In the genomic region with DNA sequence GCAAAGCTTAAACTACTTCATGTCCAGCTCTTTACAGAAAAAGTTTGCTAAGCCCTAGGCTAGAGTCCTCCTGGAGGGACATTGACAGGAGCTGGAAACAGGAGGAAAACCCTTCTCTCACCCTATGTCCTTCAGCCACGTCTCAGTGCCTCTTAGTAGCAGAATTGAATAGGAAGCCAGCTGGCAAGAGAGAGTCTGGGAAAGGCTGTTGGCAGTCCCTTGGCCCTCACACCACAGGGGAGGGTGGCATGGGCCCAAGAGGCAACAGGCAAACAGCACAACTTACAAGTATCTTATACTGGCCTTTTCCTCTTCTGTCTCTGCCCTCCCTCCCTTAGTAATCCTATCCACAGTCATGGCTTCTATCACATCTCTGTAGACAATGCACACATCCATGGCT, we compare ENCODE assay signal across 25 cellular contexts. TPM values are rescaled to one million over a fixed set of nuclear protein-coding genes. Genes with fewer than 3 reads are reported as not detected.
DNase-seq lines count a peak whose midpoint lies in the region; ATAC-seq and TF ChIP-seq lines count a peak whose summit lies in the region.
"Had no signal": no experiment of that assay in that cellular context is flagged by ENCODE, and none has a peak within 500 bp of the region (broad histone marks: within the 10 kb centered on the region; RNA-seq: fewer than 3 reads in every experiment).

No MANE protein-coding gene starts in this region.

- ATAC-seq in left ventricle myocardium superior: peak; percentile 94
- ATAC-seq: K562 had no signal

- H3K4me1 Mint-ChIP-seq in activated T-cell treated with anti-CD3 and anti-CD28 coated beads, Interleukin-2, amount 50 U/mL, for 24 hours (ENCODE audit: low read depth): peaks cover 55% of the 10 kb centered on the region
- H3K4me1 Mint-ChIP-seq in endothelial cell (ENCODE audit: unreplicated experiment): peaks cover 2% of the 10 kb centered on the region
- H3K4me1 Mint-ChIP-seq: nephron had no signal

- DNase-seq in activated T-cell treated with anti-CD3 and anti-CD28 coated beads, Interleukin-2, amount 50 U/mL, for 24 hours: no peak
- no peak for DNase-seq in activated T-cell treated with anti-CD3 and anti-CD28 coated beads, Interleukin-2, amount 50 U/mL, for 48 hours
- DNase-seq in NCI-H2196 treated with DMSO at 0.1 percent for 48 hours (lab: John Stamatoyannopoulos, UW; ENCODE audit: unreplicated experiment) (peak; percentile 32), left ventricle myocardium superior (peak; percentile 72), pons (ENCODE audit: low spot score) (peak; percentile 30), endothelial cell (ENCODE audit: low spot score) (no peak), posterior vena cava (ENCODE audit: low spot score) (no peak), NOMO-1 treated with DMSO at 0.1 percent for 48 hours (lab: John Stamatoyannopoulos, UW; ENCODE audit: unreplicated experiment) (no peak)
- DNase-seq: activated CD4-positive, alpha-beta T cell treated with anti-CD3 and anti-CD28 coated beads for 1 hour; activated naive CD4-positive, alpha-beta T cell treated with Interleukin-2 at 50 U/mL for 16 hours; activated T-cell treated with anti-CD3 and anti-CD28 coated beads, Interleukin-2, amount 50 U/mL, for 4 hours; AML-193; dermis blood vessel endothelial cell; DMS79; mesendoderm; MM.1S; NCI-H1417; NCI-H2107; sigmoid colon had no signal

- H3K27me3 Mint-ChIP-seq in activated T-cell treated with anti-CD3 and anti-CD28 coated beads, Interleukin-2, amount 50 U/mL, for 24 hours: no peaks in the 10 kb centered on the region
- H3K27me3 Mint-ChIP-seq in endothelial cell (ENCODE audit: unreplicated experiment): peaks cover 4% of the 10 kb centered on the region

- H3K36me3 Mint-ChIP-seq in activated T-cell treated with anti-CD3 and anti-CD28 coated beads, Interleukin-2, amount 50 U/mL, for 24 hours (ENCODE audit: low read depth): peaks cover 3% of the 10 kb centered on the region
- H3K36me3 Mint-ChIP-seq in endothelial cell (ENCODE audit: low read depth, unreplicated experiment): peaks cover 4% of the 10 kb centered on the region

- H3K27ac Mint-ChIP-seq in activated T-cell treated with anti-CD3 and anti-CD28 coated beads, Interleukin-2, amount 50 U/mL, for 24 hours: peak overlapping the region; percentile 90
- H3K27ac Mint-ChIP-seq in endothelial cell (ENCODE audit: unreplicated experiment): no peak overlapping the region
- H3K27ac Mint-ChIP-seq: nephron had no signal

- no peak overlapping the region for H3K4me3 Mint-ChIP-seq in activated T-cell treated with anti-CD3 and anti-CD28 coated beads, Interleukin-2, amount 50 U/mL, for 24 hours
- H3K4me3 Mint-ChIP-seq in endothelial cell (ENCODE audit: unreplicated experiment): no peak overlapping the region
- H3K4me3 Mint-ChIP-seq: nephron; T-helper 1 cell treated with Interleukin-12 subunit alpha and Interleukin-12 subunit beta and Interleukin-4 antibody, amounts not matched to agents 30 μg/mL and 1 μg/mL, for 36 hours had no signal

- intact Hi-C loops in left ventricle myocardium superior (cut with micrococcal nuclease) (no loop called here), posterior vena cava (cut with DNase I) (no loop called here)

- no peak for TF ChIP-seq CTCF in endothelial cell (IDR thresholded peaks at IDR 0.05; ENCODE audit: unreplicated experiment)

- peaks cover 7% of the 10 kb centered on the region for H3K9me3 Mint-ChIP-seq in activated T-cell treated with anti-CD3 and anti-CD28 coated beads, Interleukin-2, amount 50 U/mL, for 24 hours
- peaks cover 3% of the 10 kb centered on the region for H3K9me3 Mint-ChIP-seq in endothelial cell (ENCODE audit: unreplicated experiment)
- H3K9me3 Mint-ChIP-seq: nephron had no signal

RNA-seq across cellular contexts. Expression of gene DHRS2, which starts 27.7 kb away (rescaled TPM):
- total RNA-seq in left ventricle myocardium superior (not detected), endothelial cell (ENCODE audit: unreplicated experiment) (not detected), posterior vena cava (not detected)
- total RNA-seq: cardiac muscle cell, sigmoid colon had no signal

RNA-seq across cellular contexts. Expression of gene JPH4, which starts 29.9 kb away (rescaled TPM):
- total RNA-seq in left ventricle myocardium superior (0.22 TPM), endothelial cell (ENCODE audit: unreplicated experiment) (0.64 TPM), posterior vena cava (1 to 10 TPM; 4.3 to 5.6 TPM)
- total RNA-seq: dermis blood vessel endothelial cell, H4, HT-29 had no signal

RNA-seq across cellular contexts. Expression of gene AP1G2, which starts 40.9 kb away (rescaled TPM):
- 15.5 TPM for total RNA-seq in left ventricle myocardium superior
- 134 TPM for total RNA-seq in endothelial cell (ENCODE audit: unreplicated experiment)
- total RNA-seq in posterior vena cava: 10 to 100 TPM; 31.5 to 36.5 TPM

RNA-seq across cellular contexts. Expression of gene THTPA, which starts 52.4 kb away (rescaled TPM):
- total RNA-seq in left ventricle myocardium superior (20.2 TPM), endothelial cell (ENCODE audit: unreplicated experiment) (6.9 TPM), posterior vena cava (10 to 100 TPM; 11.6 to 19.6 TPM)

RNA-seq across cellular contexts. Expression of gene ZFHX2, which starts 56.9 kb away (rescaled TPM):
- total RNA-seq in left ventricle myocardium superior (1.0 TPM), endothelial cell (ENCODE audit: unreplicated experiment) (12.7 TPM), posterior vena cava (1 to 10 TPM; 2.3 to 2.4 TPM)

Comparison
In these comparisons a context has a peak if more than half of its experiments do, and no peak if none do; other contexts are left out.
1. DNase-seq: peak in NCI-H2196 treated with DMSO at 0.1 percent for 48 hours (single experiment), left ventricle myocardium superior (single experiment) and pons (single experiment); none in activated T-cell treated with anti-CD3 and anti-CD28 coated beads, Interleukin-2, amount 50 U/mL, for 24 hours (single experiment), activated T-cell treated with anti-CD3 and anti-CD28 coated beads, Interleukin-2, amount 50 U/mL, for 48 hours (0 of 2), endothelial cell (single experiment), posterior vena cava (single experiment) and NOMO-1 treated with DMSO at 0.1 percent for 48 hours (single experiment).